1 cellular context compared by ENCODE assay signal in genomic region chr2:199850718-199851498, GRCh38.
TF ChIP-seq lines count a peak whose summit lies in the region.

FTCDNL1 (minus strand) TSS chr2:199851192; CDS start chr2:199848962, 2,230 bp downstream.

TF ChIP-seq in HepG2, 621 proteins besides CTCF, POLR2A, EP300 and RAD21 (continued from another document and continues in another):
- TF ChIP-seq TCF12 (IDR thresholded peaks at IDR 0.05) (no peak), TCF12 (CRISPR knock-in tag; IDR thresholded peaks at IDR 0.05) (no peak; the same call in 1 of the 2 replicates), CBX2 (IDR thresholded peaks at IDR 0.05; ENCODE audit: low read depth, low read length) (no peak), CBX2 (CRISPR knock-in tag; IDR thresholded peaks at IDR 0.05; ENCODE audit: low read depth) (peak; percentile 96), ZNF260 (CRISPR knock-in tag; IDR thresholded peaks at IDR 0.05; ENCODE audit: borderline replicate concordance, low read depth) (no peak), PAF1 (CRISPR knock-in tag; IDR thresholded peaks at IDR 0.05) (no peak), ZNF577 (CRISPR knock-in tag; IDR thresholded peaks at IDR 0.05; ENCODE audit: borderline replicate concordance, low read depth) (no peak), MTA1 (CRISPR knock-in tag; IDR thresholded peaks at IDR 0.05; ENCODE audit: borderline replicate concordance) (peak; percentile 95; the same call in 1 of the 2 replicates), SPEN (CRISPR knock-in tag; IDR thresholded peaks at IDR 0.05; ENCODE audit: low read depth) (peak; percentile 79), ZNF772 (CRISPR knock-in tag; IDR thresholded peaks at IDR 0.05) (peak; percentile 83; the same call in 1 of the 2 replicates), FOXO1 (CRISPR knock-in tag; IDR thresholded peaks at IDR 0.05) (no peak), ZMYM3 (CRISPR knock-in tag; IDR thresholded peaks at IDR 0.05) (peak; percentile 60), CREM (IDR thresholded peaks at IDR 0.05) (no peak), CREM (CRISPR knock-in tag; IDR thresholded peaks at IDR 0.05) (no peak), ZNF451 (CRISPR knock-in tag; IDR thresholded peaks at IDR 0.05) (peak; percentile 93; the same call in 1 of the 2 replicates), THAP8 (CRISPR knock-in tag; IDR thresholded peaks at IDR 0.05; ENCODE audit: borderline replicate concordance) (no peak), SNAPC2 (CRISPR knock-in tag; IDR thresholded peaks at IDR 0.05) (no peak), ZNF569 (CRISPR knock-in tag; IDR thresholded peaks at IDR 0.05; ENCODE audit: borderline replicate concordance) (no peak), ZNF773 (CRISPR knock-in tag; IDR thresholded peaks at IDR 0.05; ENCODE audit: borderline replicate concordance) (no peak), MTF2 (CRISPR knock-in tag; IDR thresholded peaks at IDR 0.05; ENCODE audit: borderline replicate concordance) (no peak), ZNF138 (CRISPR knock-in tag; IDR thresholded peaks at IDR 0.05; ENCODE audit: low read depth) (no peak), PHB2 (IDR thresholded peaks at IDR 0.05; ENCODE audit: partially characterized antibody) (no peak), DNMT1 (CRISPR knock-in tag; IDR thresholded peaks at IDR 0.05) (no peak; the same call in 1 of the 2 replicates), TARDBP (CRISPR knock-in tag; IDR thresholded peaks at IDR 0.05) (peak; percentile 36; the same call in 1 of the 2 replicates), PLRG1 (conservative IDR thresholded peaks at IDR 0.05) (no peak), ZNF207 (IDR thresholded peaks at IDR 0.05; ENCODE audit: borderline replicate concordance) (no peak), ZNF768 (CRISPR knock-in tag; IDR thresholded peaks at IDR 0.05) (peak; percentile 70), ZBTB33 (CRISPR knock-in tag; IDR thresholded peaks at IDR 0.05) (no peak), ZSCAN31 (CRISPR knock-in tag; IDR thresholded peaks at IDR 0.05; ENCODE audit: low read depth) (peak; percentile 70), PAX8 (CRISPR knock-in tag; IDR thresholded peaks at IDR 0.05; ENCODE audit: borderline replicate concordance) (no peak), ZEB1 (IDR thresholded peaks at IDR 0.05; ENCODE audit: insufficient replicate concordance, low read depth) (no peak), ZNF256 (CRISPR knock-in tag; conservative IDR thresholded peaks at IDR 0.05) (no peak), ZNF746 (CRISPR knock-in tag; IDR thresholded peaks at IDR 0.05) (0 out of 2 replicates have a peak, but pooled peaks have one; percentile 36), ZBTB1 (CRISPR knock-in tag; IDR thresholded peaks at IDR 0.05; ENCODE audit: borderline replicate concordance) (no peak), PBX3 (CRISPR knock-in tag; IDR thresholded peaks at IDR 0.05; ENCODE audit: borderline replicate concordance) (no peak), ZZZ3 (CRISPR knock-in tag; IDR thresholded peaks at IDR 0.05; ENCODE audit: borderline replicate concordance) (0 out of 2 replicates have a peak, but pooled peaks have one; percentile 26), DDIT3 (CRISPR knock-in tag; IDR thresholded peaks at IDR 0.05) (no peak), SNRNP70 (IDR thresholded peaks at IDR 0.05; ENCODE audit: low read depth, low read length) (no peak), ZNF263 (CRISPR knock-in tag; IDR thresholded peaks at IDR 0.05) (no peak; the same call in 1 of the 2 replicates), ZNF615 (CRISPR knock-in tag; IDR thresholded peaks at IDR 0.05; ENCODE audit: borderline replicate concordance) (no peak), ZNF558 (CRISPR knock-in tag; IDR thresholded peaks at IDR 0.05; ENCODE audit: borderline replicate concordance) (peak; percentile 75; the same call in 1 of the 2 replicates), KAT7 (CRISPR knock-in tag; IDR thresholded peaks at IDR 0.05; ENCODE audit: borderline replicate concordance) (peak; percentile 58; the same call in 1 of the 2 replicates), ZNF3 (CRISPR knock-in tag; IDR thresholded peaks at IDR 0.05) (no peak), GTF2F1 (IDR thresholded peaks at IDR 0.05; ENCODE audit: low read length) (no peak), PCBP1 (IDR thresholded peaks at IDR 0.05; ENCODE audit: borderline replicate concordance, low read depth, low read length) (0 out of 2 replicates have a peak, but pooled peaks have one; percentile 22), ZNF616 (CRISPR knock-in tag; IDR thresholded peaks at IDR 0.05; ENCODE audit: low read depth) (peak; percentile 30; the same call in 1 of the 2 replicates), MED8 (CRISPR knock-in tag; IDR thresholded peaks at IDR 0.05; ENCODE audit: insufficient replicate concordance) (peak; percentile 84)
- TF ChIP-seq, protein P1, sequence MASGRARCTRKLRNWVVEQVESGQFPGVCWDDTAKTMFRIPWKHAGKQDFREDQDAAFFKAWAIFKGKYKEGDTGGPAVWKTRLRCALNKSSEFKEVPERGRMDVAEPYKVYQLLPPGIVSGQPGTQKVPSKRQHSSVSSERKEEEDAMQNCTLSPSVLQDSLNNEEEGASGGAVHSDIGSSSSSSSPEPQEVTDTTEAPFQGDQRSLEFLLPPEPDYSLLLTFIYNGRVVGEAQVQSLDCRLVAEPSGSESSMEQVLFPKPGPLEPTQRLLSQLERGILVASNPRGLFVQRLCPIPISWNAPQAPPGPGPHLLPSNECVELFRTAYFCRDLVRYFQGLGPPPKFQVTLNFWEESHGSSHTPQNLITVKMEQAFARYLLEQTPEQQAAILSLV (CRISPR knock-in tag; IDR thresholded peaks at IDR 0.05; ENCODE audit: borderline replicate concordance): peak; percentile 82; the same call in 1 of the 2 replicates
- TF ChIP-seq, protein P2, sequence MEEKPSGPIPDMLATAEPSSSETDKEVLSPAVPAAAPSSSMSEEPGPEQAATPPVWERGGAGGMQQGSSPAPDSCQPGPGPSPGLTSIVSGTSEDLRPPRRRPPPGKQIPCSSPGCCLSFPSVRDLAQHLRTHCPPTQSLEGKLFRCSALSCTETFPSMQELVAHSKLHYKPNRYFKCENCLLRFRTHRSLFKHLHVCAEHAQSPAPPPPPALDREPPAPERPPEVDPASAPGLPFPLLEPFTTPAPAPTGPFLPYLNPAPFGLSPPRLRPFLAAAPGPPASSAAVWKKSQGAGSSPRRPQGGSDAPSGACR (CRISPR knock-in tag; IDR thresholded peaks at IDR 0.05): no peak; the same call in 1 of the 2 replicates
- TF ChIP-seq, protein P3, sequence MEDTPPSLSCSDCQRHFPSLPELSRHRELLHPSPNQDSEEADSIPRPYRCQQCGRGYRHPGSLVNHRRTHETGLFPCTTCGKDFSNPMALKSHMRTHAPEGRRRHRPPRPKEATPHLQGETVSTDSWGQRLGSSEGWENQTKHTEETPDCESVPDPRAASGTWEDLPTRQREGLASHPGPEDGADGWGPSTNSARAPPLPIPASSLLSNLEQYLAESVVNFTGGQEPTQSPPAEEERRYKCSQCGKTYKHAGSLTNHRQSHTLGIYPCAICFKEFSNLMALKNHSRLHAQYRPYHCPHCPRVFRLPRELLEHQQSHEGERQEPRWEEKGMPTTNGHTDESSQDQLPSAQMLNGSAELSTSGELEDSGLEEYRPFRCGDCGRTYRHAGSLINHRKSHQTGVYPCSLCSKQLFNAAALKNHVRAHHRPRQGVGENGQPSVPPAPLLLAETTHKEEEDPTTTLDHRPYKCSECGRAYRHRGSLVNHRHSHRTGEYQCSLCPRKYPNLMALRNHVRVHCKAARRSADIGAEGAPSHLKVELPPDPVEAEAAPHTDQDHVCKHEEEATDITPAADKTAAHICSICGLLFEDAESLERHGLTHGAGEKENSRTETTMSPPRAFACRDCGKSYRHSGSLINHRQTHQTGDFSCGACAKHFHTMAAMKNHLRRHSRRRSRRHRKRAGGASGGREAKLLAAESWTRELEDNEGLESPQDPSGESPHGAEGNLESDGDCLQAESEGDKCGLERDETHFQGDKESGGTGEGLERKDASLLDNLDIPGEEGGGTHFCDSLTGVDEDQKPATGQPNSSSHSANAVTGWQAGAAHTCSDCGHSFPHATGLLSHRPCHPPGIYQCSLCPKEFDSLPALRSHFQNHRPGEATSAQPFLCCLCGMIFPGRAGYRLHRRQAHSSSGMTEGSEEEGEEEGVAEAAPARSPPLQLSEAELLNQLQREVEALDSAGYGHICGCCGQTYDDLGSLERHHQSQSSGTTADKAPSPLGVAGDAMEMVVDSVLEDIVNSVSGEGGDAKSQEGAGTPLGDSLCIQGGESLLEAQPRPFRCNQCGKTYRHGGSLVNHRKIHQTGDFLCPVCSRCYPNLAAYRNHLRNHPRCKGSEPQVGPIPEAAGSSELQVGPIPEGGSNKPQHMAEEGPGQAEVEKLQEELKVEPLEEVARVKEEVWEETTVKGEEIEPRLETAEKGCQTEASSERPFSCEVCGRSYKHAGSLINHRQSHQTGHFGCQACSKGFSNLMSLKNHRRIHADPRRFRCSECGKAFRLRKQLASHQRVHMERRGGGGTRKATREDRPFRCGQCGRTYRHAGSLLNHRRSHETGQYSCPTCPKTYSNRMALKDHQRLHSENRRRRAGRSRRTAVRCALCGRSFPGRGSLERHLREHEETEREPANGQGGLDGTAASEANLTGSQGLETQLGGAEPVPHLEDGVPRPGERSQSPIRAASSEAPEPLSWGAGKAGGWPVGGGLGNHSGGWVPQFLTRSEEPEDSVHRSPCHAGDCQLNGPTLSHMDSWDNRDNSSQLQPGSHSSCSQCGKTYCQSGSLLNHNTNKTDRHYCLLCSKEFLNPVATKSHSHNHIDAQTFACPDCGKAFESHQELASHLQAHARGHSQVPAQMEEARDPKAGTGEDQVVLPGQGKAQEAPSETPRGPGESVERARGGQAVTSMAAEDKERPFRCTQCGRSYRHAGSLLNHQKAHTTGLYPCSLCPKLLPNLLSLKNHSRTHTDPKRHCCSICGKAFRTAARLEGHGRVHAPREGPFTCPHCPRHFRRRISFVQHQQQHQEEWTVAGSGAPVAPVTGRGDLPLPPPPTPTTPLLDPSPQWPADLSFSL (CRISPR knock-in tag; IDR thresholded peaks at IDR 0.05): no peak
- TF ChIP-seq, protein P4, sequence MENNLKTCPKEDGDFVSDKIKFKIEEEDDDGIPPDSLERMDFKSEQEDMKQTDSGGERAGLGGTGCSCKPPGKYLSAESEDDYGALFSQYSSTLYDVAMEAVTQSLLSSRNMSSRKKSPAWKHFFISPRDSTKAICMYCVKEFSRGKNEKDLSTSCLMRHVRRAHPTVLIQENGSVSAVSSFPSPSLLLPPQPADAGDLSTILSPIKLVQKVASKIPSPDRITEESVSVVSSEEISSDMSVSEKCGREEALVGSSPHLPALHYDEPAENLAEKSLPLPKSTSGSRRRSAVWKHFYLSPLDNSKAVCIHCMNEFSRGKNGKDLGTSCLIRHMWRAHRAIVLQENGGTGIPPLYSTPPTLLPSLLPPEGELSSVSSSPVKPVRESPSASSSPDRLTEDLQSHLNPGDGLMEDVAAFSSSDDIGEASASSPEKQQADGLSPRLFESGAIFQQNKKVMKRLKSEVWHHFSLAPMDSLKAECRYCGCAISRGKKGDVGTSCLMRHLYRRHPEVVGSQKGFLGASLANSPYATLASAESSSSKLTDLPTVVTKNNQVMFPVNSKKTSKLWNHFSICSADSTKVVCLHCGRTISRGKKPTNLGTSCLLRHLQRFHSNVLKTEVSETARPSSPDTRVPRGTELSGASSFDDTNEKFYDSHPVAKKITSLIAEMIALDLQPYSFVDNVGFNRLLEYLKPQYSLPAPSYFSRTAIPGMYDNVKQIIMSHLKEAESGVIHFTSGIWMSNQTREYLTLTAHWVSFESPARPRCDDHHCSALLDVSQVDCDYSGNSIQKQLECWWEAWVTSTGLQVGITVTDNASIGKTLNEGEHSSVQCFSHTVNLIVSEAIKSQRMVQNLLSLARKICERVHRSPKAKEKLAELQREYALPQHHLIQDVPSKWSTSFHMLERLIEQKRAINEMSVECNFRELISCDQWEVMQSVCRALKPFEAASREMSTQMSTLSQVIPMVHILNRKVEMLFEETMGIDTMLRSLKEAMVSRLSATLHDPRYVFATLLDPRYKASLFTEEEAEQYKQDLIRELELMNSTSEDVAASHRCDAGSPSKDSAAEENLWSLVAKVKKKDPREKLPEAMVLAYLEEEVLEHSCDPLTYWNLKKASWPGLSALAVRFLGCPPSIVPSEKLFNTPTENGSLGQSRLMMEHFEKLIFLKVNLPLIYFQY (CRISPR knock-in tag; IDR thresholded peaks at IDR 0.05; ENCODE audit: borderline replicate concordance): no peak
